In the genomic region with DNA sequence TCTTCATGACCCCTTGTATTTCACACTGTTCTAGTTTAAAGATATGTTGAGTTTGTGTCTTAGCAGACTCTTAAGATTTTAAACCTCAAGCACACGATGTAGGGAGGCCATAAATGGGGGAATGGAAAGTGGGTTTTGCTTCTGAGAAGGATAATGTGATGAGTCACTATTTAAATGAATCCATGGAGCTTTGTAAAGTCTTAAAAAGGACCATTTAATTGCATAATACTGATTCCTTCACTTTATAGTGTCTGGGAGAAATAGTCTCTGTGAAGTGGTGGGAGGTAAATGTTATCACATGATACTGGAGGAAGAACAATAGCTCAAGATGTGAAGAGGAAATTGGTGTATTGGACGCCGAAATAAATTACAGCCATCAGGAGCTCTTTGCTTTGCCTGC, we compare ENCODE assay signal across 23 cellular contexts.
"Had no signal": no experiment of that assay in that cellular context is flagged by ENCODE, and none has a peak within 500 bp of the region (broad histone marks: within the 10 kb centered on the region; RNA-seq: fewer than 3 reads in every experiment).

No MANE protein-coding gene starts in this region.

- H3K4me1 ChIP-seq: adrenal gland, foreskin keratinocyte, lower lobe of right lung, prostate gland, transverse colon had no signal

- H3K4me3 ChIP-seq: adrenal gland, lower lobe of right lung, prostate gland, transverse colon had no signal

- H3K27ac ChIP-seq: adrenal gland, foreskin keratinocyte, lower lobe of right lung, prostate gland, transverse colon had no signal

- H3K27ac Mint-ChIP-seq: activated CD4-positive, alpha-beta T cell treated with anti-CD3 and anti-CD28 coated beads for 36 hours; activated naive CD8-positive, alpha-beta T cell; activated T-helper 2 cell treated with anti-CD3 and anti-CD28 coated beads, Interferon-gamma antibody, Interleukin-2, Interleukin-4, amounts not matched to agents 10 μg/mL and 5 μg/mL and 100 μg/mL, durations not matched to agents 14 hours and 24 hours and 36 hours; dendritic cell treated with granulocyte-macrophage colony-stimulating factor and Interleukin-4, amounts not matched to agents 40 ng/mL and 50 ng/mL, for 4 days; naive B cell; stimulated activated effector memory CD8-positive, alpha-beta T cell treated with anti-CD3 and anti-CD28 coated beads, Interleukin-12 subunit alpha, Interleukin-12 subunit beta, amount 100 ng/mL, for 72 hours; WTC11 had no signal

- H3K36me3 Mint-ChIP-seq: activated naive CD8-positive, alpha-beta T cell; naive B cell; stimulated activated effector memory CD8-positive, alpha-beta T cell treated with anti-CD3 and anti-CD28 coated beads, Interleukin-12 subunit alpha, Interleukin-12 subunit beta, amount 100 ng/mL, for 72 hours; WTC11 had no signal

- H3K27me3 ChIP-seq: foreskin keratinocyte, transverse colon had no signal

- H3K9me3 Mint-ChIP-seq: activated T-cell treated with anti-CD3 and anti-CD28 coated beads, Interleukin-2, amount 50 U/mL, for 4 hours; activated T-helper 2 cell treated with anti-CD3 and anti-CD28 coated beads, Interferon-gamma antibody, Interleukin-2, Interleukin-4, amounts not matched to agents 10 μg/mL and 5 μg/mL and 100 μg/mL, durations not matched to agents 14 hours and 24 hours and 36 hours; dendritic cell treated with granulocyte-macrophage colony-stimulating factor and Interleukin-4, amounts not matched to agents 40 ng/mL and 50 ng/mL, for 4 days; neural crest cell; WTC11 had no signal

- H3K4me1 Mint-ChIP-seq: activated CD4-positive, alpha-beta T cell treated with anti-CD3 and anti-CD28 coated beads for 36 hours; naive B cell; stimulated activated effector memory CD8-positive, alpha-beta T cell treated with anti-CD3 and anti-CD28 coated beads, Interleukin-12 subunit alpha, Interleukin-12 subunit beta, amount 100 ng/mL, for 72 hours had no signal

- H3K4me3 Mint-ChIP-seq: activated CD4-positive, alpha-beta T cell treated with anti-CD3 and anti-CD28 coated beads for 36 hours; activated naive CD8-positive, alpha-beta T cell; activated T-cell treated with anti-CD3 and anti-CD28 coated beads, Interleukin-2, amount 50 U/mL, for 4 hours; dendritic cell treated with granulocyte-macrophage colony-stimulating factor and Interleukin-4, amounts not matched to agents 40 ng/mL and 50 ng/mL, for 4 days; naive B cell; neural crest cell; stimulated activated effector memory CD8-positive, alpha-beta T cell treated with anti-CD3 and anti-CD28 coated beads, Interleukin-12 subunit alpha, Interleukin-12 subunit beta, amount 100 ng/mL, for 72 hours; WTC11 had no signal

- ATAC-seq: activated CD4-positive, alpha-beta T cell treated with anti-CD3 and anti-CD28 coated beads for 36 hours; activated T-cell treated with anti-CD3 and anti-CD28 coated beads, Interleukin-2, amount 50 U/mL, for 4 hours; foreskin keratinocyte; left lobe of liver; lower lobe of right lung; right cardiac atrium; stimulated activated effector memory CD8-positive, alpha-beta T cell treated with anti-CD3 and anti-CD28 coated beads, Interleukin-12 subunit alpha, Interleukin-12 subunit beta, amount 100 ng/mL, for 72 hours; WTC11 had no signal

- H3K36me3 ChIP-seq: adrenal gland, lower lobe of right lung, prostate gland, transverse colon had no signal

- DNase-seq: activated CD4-positive, alpha-beta T cell treated with anti-CD3 and anti-CD28 coated beads for 36 hours; activated CD4-positive, alpha-beta T cell treated with anti-CD3 and anti-CD28 coated beads, Interleukin-2, amount 50 U/mL, for 48 hours; activated CD8-positive, alpha-beta memory T cell treated with anti-CD3 and anti-CD28 coated beads, Interleukin-2, amount 50 U/mL, for 48 hours; activated naive CD4-positive, alpha-beta T cell; activated T-cell treated with anti-CD3 and anti-CD28 coated beads, Interleukin-2, amount 50 U/mL, for 4 hours; adrenal gland; effector CD4-positive, alpha-beta T cell; foreskin keratinocyte; kidney; lower lobe of right lung; naive B cell; right cardiac atrium; stimulated activated CD4-positive, alpha-beta T cell treated with anti-CD3 and anti-CD28 coated beads, Interleukin-1b, Interleukin-23, amount 100 ng/mL, for 48 hours; T-helper 9 cell; transverse colon had no signal

- H3K9me3 ChIP-seq: adrenal gland, lower lobe of right lung, prostate gland, transverse colon had no signal
